1 cellular context compared by ENCODE assay signal in the genomic region with DNA sequence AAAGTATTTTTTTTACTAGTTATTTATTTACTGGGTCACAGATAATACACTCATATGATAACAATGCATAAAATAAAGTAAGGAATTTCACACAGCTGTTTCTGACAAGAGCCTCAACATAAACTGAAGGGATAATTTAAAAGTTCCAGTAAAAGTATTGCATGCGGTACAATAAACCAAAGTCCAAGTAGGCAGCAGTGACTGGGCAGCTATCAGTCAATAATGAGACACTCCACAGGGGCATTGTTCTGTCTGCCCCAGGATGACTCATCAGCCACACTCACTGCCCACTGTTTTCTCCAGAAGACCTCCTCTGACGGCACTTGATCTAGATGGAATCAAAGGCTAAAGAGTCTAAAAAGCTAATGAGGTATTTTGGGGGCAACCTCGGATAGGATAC.
TF ChIP-seq lines count a peak whose summit lies in the region.

No MANE protein-coding gene starts in this region.

TF ChIP-seq in K562, 482 proteins besides CTCF, POLR2A, EP300 and RAD21 (continued from another document and continues in another):
- TF ChIP-seq, protein P1, sequence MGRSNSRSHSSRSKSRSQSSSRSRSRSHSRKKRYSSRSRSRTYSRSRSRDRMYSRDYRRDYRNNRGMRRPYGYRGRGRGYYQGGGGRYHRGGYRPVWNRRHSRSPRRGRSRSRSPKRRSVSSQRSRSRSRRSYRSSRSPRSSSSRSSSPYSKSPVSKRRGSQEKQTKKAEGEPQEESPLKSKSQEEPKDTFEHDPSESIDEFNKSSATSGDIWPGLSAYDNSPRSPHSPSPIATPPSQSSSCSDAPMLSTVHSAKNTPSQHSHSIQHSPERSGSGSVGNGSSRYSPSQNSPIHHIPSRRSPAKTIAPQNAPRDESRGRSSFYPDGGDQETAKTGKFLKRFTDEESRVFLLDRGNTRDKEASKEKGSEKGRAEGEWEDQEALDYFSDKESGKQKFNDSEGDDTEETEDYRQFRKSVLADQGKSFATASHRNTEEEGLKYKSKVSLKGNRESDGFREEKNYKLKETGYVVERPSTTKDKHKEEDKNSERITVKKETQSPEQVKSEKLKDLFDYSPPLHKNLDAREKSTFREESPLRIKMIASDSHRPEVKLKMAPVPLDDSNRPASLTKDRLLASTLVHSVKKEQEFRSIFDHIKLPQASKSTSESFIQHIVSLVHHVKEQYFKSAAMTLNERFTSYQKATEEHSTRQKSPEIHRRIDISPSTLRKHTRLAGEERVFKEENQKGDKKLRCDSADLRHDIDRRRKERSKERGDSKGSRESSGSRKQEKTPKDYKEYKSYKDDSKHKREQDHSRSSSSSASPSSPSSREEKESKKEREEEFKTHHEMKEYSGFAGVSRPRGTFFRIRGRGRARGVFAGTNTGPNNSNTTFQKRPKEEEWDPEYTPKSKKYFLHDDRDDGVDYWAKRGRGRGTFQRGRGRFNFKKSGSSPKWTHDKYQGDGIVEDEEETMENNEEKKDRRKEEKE (IDR thresholded peaks at IDR 0.05; ENCODE audit: borderline replicate concordance in 1 of 2, control insufficient read depth in 1 of 2, low read depth in 2 of 2, low read length in 1 of 2) = no peak
- TF ChIP-seq KAT8 (IDR thresholded peaks at IDR 0.05; ENCODE audit: low read depth) (no peak), ZNF316 (IDR thresholded peaks at IDR 0.05) (no peak), PYGO2 (tag; IDR thresholded peaks at IDR 0.05) (no peak), ZNF239 (CRISPR knock-in tag; IDR thresholded peaks at IDR 0.05) (no peak), NFE2 (IDR thresholded peaks at IDR 0.05; ENCODE audit: low read depth) (peak; percentile 74), ZNF586 (CRISPR knock-in tag; conservative IDR thresholded peaks at IDR 0.05) (no peak), KAT2B (IDR thresholded peaks at IDR 0.05; ENCODE audit: low read depth, low read length) (no peak), SMARCE1 (IDR thresholded peaks at IDR 0.05) (peak; percentile 28; the same call in 1 of the 2 replicates), PHF21A (IDR thresholded peaks at IDR 0.05; ENCODE audit: borderline replicate concordance, low read depth) (no peak), GABPB1 (CRISPR knock-in tag; IDR thresholded peaks at IDR 0.05) (no peak), PHF20 (IDR thresholded peaks at IDR 0.05; ENCODE audit: partially characterized antibody) (no peak), PATZ1 (CRISPR knock-in tag; IDR thresholded peaks at IDR 0.05; ENCODE audit: borderline replicate concordance) (no peak), CHD1 (IDR thresholded peaks at IDR 0.05; ENCODE audit: low read length) (no peak), ZNF23 (CRISPR knock-in tag; IDR thresholded peaks at IDR 0.05) (no peak), RBM15 (IDR thresholded peaks at IDR 0.05; ENCODE audit: insufficient read depth, low read length) (no peak), DPF2 (IDR thresholded peaks at IDR 0.05) (peak; percentile 63), ZFPM2 (CRISPR knock-in tag; IDR thresholded peaks at IDR 0.05) (no peak), ZNF431 (CRISPR knock-in tag; IDR thresholded peaks at IDR 0.05) (no peak), JUN (IDR thresholded peaks at IDR 0.05; ENCODE audit: borderline replicate concordance, low read depth, low read length) (peak; percentile 90), JUN (CRISPR knock-in tag; IDR thresholded peaks at IDR 0.05; ENCODE audit: borderline replicate concordance) (no peak), WHSC1 (IDR thresholded peaks at IDR 0.05; ENCODE audit: low read length) (no peak), ZNF175 (CRISPR knock-in tag; IDR thresholded peaks at IDR 0.05; ENCODE audit: low read depth) (0 out of 2 replicates have a peak, but pooled peaks have one; percentile 23), SOX6 (IDR thresholded peaks at IDR 0.05) (peak; percentile 79), PRPF4 (IDR thresholded peaks at IDR 0.05; ENCODE audit: insufficient read depth, low read depth, low read length, poor library complexity, severe bottlenecking) (no peak), TAF7 (tag; IDR thresholded peaks at IDR 0.05) (no peak), HNRNPH1 (optimal IDR thresholded peaks at IDR 0.05; ENCODE audit: low read depth, low read length) (no peak), SRSF9 (IDR thresholded peaks at IDR 0.05; ENCODE audit: borderline replicate concordance, low read depth, low read length) (no peak), BRF1 (IDR thresholded peaks at IDR 0.05; ENCODE audit: borderline replicate concordance, extremely low read depth, insufficient read length) (no peak), NFE2L1 (tag; IDR thresholded peaks at IDR 0.05; ENCODE audit: borderline replicate concordance, low read depth) (no peak), BMI1 (IDR thresholded peaks at IDR 0.05; ENCODE audit: low read length) (no peak), ATF3 (IDR thresholded peaks at IDR 0.05) (peak; percentile 89), ATF3 (CRISPR knock-in tag; conservative IDR thresholded peaks at IDR 0.05) (no peak), ZNF354B (CRISPR knock-in tag; IDR thresholded peaks at IDR 0.05) (no peak)
- TF ChIP-seq, protein P2, sequence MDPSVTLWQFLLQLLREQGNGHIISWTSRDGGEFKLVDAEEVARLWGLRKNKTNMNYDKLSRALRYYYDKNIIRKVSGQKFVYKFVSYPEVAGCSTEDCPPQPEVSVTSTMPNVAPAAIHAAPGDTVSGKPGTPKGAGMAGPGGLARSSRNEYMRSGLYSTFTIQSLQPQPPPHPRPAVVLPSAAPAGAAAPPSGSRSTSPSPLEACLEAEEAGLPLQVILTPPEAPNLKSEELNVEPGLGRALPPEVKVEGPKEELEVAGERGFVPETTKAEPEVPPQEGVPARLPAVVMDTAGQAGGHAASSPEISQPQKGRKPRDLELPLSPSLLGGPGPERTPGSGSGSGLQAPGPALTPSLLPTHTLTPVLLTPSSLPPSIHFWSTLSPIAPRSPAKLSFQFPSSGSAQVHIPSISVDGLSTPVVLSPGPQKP (CRISPR knock-in tag; IDR thresholded peaks at IDR 0.05) = no peak
- TF ChIP-seq, protein P3, sequence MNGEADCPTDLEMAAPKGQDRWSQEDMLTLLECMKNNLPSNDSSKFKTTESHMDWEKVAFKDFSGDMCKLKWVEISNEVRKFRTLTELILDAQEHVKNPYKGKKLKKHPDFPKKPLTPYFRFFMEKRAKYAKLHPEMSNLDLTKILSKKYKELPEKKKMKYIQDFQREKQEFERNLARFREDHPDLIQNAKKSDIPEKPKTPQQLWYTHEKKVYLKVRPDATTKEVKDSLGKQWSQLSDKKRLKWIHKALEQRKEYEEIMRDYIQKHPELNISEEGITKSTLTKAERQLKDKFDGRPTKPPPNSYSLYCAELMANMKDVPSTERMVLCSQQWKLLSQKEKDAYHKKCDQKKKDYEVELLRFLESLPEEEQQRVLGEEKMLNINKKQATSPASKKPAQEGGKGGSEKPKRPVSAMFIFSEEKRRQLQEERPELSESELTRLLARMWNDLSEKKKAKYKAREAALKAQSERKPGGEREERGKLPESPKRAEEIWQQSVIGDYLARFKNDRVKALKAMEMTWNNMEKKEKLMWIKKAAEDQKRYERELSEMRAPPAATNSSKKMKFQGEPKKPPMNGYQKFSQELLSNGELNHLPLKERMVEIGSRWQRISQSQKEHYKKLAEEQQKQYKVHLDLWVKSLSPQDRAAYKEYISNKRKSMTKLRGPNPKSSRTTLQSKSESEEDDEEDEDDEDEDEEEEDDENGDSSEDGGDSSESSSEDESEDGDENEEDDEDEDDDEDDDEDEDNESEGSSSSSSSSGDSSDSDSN (IDR thresholded peaks at IDR 0.05; ENCODE audit: borderline replicate concordance in 1 of 2, low read depth in 2 of 2, low read length in 2 of 2) = no peak
- TF ChIP-seq, protein P4, sequence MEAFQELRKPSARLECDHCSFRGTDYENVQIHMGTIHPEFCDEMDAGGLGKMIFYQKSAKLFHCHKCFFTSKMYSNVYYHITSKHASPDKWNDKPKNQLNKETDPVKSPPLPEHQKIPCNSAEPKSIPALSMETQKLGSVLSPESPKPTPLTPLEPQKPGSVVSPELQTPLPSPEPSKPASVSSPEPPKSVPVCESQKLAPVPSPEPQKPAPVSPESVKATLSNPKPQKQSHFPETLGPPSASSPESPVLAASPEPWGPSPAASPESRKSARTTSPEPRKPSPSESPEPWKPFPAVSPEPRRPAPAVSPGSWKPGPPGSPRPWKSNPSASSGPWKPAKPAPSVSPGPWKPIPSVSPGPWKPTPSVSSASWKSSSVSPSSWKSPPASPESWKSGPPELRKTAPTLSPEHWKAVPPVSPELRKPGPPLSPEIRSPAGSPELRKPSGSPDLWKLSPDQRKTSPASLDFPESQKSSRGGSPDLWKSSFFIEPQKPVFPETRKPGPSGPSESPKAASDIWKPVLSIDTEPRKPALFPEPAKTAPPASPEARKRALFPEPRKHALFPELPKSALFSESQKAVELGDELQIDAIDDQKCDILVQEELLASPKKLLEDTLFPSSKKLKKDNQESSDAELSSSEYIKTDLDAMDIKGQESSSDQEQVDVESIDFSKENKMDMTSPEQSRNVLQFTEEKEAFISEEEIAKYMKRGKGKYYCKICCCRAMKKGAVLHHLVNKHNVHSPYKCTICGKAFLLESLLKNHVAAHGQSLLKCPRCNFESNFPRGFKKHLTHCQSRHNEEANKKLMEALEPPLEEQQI (IDR thresholded peaks at IDR 0.05) = no peak
- TF ChIP-seq, protein P5, sequence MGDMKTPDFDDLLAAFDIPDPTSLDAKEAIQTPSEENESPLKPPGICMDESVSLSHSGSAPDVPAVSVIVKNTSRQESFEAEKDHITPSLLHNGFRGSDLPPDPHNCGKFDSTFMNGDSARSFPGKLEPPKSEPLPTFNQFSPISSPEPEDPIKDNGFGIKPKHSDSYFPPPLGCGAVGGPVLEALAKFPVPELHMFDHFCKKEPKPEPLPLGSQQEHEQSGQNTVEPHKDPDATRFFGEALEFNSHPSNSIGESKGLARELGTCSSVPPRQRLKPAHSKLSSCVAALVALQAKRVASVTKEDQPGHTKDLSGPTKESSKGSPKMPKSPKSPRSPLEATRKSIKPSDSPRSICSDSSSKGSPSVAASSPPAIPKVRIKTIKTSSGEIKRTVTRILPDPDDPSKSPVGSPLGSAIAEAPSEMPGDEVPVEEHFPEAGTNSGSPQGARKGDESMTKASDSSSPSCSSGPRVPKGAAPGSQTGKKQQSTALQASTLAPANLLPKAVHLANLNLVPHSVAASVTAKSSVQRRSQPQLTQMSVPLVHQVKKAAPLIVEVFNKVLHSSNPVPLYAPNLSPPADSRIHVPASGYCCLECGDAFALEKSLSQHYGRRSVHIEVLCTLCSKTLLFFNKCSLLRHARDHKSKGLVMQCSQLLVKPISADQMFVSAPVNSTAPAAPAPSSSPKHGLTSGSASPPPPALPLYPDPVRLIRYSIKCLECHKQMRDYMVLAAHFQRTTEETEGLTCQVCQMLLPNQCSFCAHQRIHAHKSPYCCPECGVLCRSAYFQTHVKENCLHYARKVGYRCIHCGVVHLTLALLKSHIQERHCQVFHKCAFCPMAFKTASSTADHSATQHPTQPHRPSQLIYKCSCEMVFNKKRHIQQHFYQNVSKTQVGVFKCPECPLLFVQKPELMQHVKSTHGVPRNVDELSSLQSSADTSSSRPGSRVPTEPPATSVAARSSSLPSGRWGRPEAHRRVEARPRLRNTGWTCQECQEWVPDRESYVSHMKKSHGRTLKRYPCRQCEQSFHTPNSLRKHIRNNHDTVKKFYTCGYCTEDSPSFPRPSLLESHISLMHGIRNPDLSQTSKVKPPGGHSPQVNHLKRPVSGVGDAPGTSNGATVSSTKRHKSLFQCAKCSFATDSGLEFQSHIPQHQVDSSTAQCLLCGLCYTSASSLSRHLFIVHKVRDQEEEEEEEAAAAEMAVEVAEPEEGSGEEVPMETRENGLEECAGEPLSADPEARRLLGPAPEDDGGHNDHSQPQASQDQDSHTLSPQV (IDR thresholded peaks at IDR 0.05) = peak; percentile 83
- TF ChIP-seq, protein P6, sequence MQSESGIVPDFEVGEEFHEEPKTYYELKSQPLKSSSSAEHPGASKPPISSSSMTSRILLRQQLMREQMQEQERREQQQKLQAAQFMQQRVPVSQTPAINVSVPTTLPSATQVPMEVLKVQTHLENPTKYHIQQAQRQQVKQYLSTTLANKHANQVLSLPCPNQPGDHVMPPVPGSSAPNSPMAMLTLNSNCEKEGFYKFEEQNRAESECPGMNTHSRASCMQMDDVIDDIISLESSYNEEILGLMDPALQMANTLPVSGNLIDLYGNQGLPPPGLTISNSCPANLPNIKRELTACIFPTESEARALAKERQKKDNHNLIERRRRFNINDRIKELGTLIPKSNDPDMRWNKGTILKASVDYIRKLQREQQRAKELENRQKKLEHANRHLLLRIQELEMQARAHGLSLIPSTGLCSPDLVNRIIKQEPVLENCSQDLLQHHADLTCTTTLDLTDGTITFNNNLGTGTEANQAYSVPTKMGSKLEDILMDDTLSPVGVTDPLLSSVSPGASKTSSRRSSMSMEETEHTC (IDR thresholded peaks at IDR 0.05) = no peak
- TF ChIP-seq, protein P7, sequence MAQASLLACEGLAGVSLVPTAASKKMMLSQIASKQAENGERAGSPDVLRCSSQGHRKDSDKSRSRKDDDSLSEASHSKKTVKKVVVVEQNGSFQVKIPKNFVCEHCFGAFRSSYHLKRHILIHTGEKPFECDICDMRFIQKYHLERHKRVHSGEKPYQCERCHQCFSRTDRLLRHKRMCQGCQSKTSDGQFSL (CRISPR knock-in tag; IDR thresholded peaks at IDR 0.05) = no peak
- TF ChIP-seq, protein P7 (tag; IDR thresholded peaks at IDR 0.05) = no peak
- TF ChIP-seq, protein P8, sequence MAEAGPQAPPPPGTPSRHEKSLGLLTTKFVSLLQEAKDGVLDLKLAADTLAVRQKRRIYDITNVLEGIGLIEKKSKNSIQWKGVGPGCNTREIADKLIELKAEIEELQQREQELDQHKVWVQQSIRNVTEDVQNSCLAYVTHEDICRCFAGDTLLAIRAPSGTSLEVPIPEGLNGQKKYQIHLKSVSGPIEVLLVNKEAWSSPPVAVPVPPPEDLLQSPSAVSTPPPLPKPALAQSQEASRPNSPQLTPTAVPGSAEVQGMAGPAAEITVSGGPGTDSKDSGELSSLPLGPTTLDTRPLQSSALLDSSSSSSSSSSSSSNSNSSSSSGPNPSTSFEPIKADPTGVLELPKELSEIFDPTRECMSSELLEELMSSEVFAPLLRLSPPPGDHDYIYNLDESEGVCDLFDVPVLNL (CRISPR knock-in tag; IDR thresholded peaks at IDR 0.05; ENCODE audit: low read depth) = no peak
